8 cellular contexts compared by ENCODE assay signal in genomic region chr19:48635263-48635965, GRCh38. TPM values are rescaled to one million over a fixed set of nuclear protein-coding genes. Genes with fewer than 3 reads are reported as not detected.
A peak's percentile ranks its signal among the peaks of the same experiment; 100 is the strongest.
DNase-seq lines count a peak whose midpoint lies in the region; ATAC-seq and TF ChIP-seq lines count a peak whose summit lies in the region.

No MANE protein-coding gene starts in this region.

- no peak for TF ChIP-seq CTCF in epithelial cell of esophagus (IDR thresholded peaks at IDR 0.05; ENCODE audit: insufficient read depth, low read depth, low read length, missing control alignments)

- DNase-seq in 8988T = peak; percentile 74
- DNase-seq in NCI-H526 treated with DMSO at 0.1 percent for 48 hours (lab: John Stamatoyannopoulos, UW) = peak; percentile 18
- peak; percentile 73 for DNase-seq in activated CD8-positive, alpha-beta memory T cell treated with anti-CD3 and anti-CD28 coated beads, Interleukin-2, amount 50 U/mL, for 4 hours
- DNase-seq in epithelial cell of esophagus (ENCODE audit: low read depth) = peak; percentile 63
- peak; percentile 76 for DNase-seq in myocyte (ENCODE audit: low read depth)
- DNase-seq in stimulated activated naive CD4-positive, alpha-beta T cell treated with Interleukin-2 at 50 U/mL for 16 hours (lab: John Stamatoyannopoulos, UW) = peak; percentile 66

- peak overlapping the region; percentile 83 for H3K4me3 ChIP-seq in epithelial cell of esophagus (ENCODE audit: low read length)

- peak; percentile 51 for TF ChIP-seq POLR2A in GM15510 (IDR thresholded peaks at IDR 0.05; ENCODE audit: borderline replicate concordance, extremely low read depth, insufficient read length)

- ATAC-seq in GM21367 (IDR thresholded peaks at IDR 0.05; ENCODE audit: unreplicated experiment) = no peak

RNA-seq across cellular contexts. Expression of gene DBP, which starts 1.8 kb away (rescaled TPM):
- total RNA-seq in myocyte = 6.9 and 17.0 TPM in 2 replicates
- polyA plus RNA-seq in myocyte (2012) = 10.0 TPM

RNA-seq across cellular contexts. Expression of gene CA11, which starts 10.6 kb away (rescaled TPM):
- total RNA-seq in myocyte = 1.5 and 2.0 TPM in 2 replicates
- 11.7 TPM for polyA plus RNA-seq in myocyte (2012)

RNA-seq across cellular contexts. Expression of gene SPHK2, which starts 16.1 kb away (rescaled TPM):
- 11.0 and 16.5 TPM in 2 replicates for total RNA-seq in myocyte
- polyA plus RNA-seq in myocyte (2012) = 13.6 TPM

RNA-seq across cellular contexts. Expression of gene RPL18, which starts 16.4 kb away (rescaled TPM):
- 1,744 and 2,296 TPM in 2 replicates for total RNA-seq in myocyte
- polyA plus RNA-seq in myocyte (2012) = 1,684 TPM

RNA-seq across cellular contexts. Expression of gene FAM83E, which starts 20.5 kb away (rescaled TPM):
- 5.1 and 7.9 TPM in 2 replicates for total RNA-seq in myocyte
- polyA plus RNA-seq in myocyte (2012) = 0.77 TPM

Comparison
In these comparisons a context has a peak if more than half of its experiments do, and no peak if none do; other contexts are left out.
1. DNase-seq: peak in every context shown above with its lines; median percentile 76 in myocyte; 74 in 8988T; 73 in activated CD8-positive, alpha-beta memory T cell treated with anti-CD3 and anti-CD28 coated beads, Interleukin-2, amount 50 U/mL, for 4 hours; 66 in stimulated activated naive CD4-positive, alpha-beta T cell treated with Interleukin-2 at 50 U/mL for 16 hours; 63 in epithelial cell of esophagus; 18 in NCI-H526 treated with DMSO at 0.1 percent for 48 hours.